Comparison of ENCODE assay signal across 15 cellular contexts in the genomic region with DNA sequence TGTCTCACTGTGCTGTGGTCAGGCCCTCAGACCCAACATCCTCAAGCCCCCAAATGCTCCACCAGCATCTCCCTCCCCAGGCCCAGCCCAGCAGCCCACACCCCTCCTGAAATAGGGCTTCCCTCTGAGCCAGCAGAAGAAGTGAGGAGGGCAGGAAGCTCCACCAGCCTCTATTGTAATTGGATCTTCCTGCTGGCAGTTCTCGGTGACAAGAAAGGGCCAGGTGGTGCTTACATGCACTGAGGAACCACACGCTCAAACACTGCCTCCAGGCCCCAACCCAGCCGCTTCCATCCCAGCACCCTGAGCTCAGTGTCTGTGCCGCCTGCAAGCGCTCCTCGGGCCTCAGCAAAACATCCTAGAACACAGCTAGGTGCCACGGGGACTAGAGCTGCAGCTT.
DNase-seq lines count a peak whose midpoint lies in the region; ATAC-seq lines count a peak whose summit lies in the region.
"Had no signal": no experiment of that assay in that cellular context is flagged by ENCODE, and none has a peak within 500 bp of the region (broad histone marks: within the 10 kb centered on the region; RNA-seq: fewer than 3 reads in every experiment).

No MANE protein-coding gene starts in this region.

- peak; percentile 22 for DNase-seq in activated CD8-positive, alpha-beta memory T cell treated with anti-CD3 and anti-CD28 coated beads, Interleukin-2, amount 50 U/mL, for 48 hours
- no peak for DNase-seq in activated CD8-positive, alpha-beta memory T cell treated with anti-CD3 and anti-CD28 coated beads, Interleukin-2, amount 50 U/mL, for 4 hours
- peak; percentile 5 for DNase-seq in NCI-H1694 treated with DMSO at 0.1 percent for 48 hours (lab: John Stamatoyannopoulos, UW)
- DNase-seq in left kidney (ENCODE audit: low read depth, low spot score) = peak; percentile 65
- no peak for DNase-seq in aorta
- no peak for DNase-seq in stimulated activated CD4-positive, alpha-beta T cell treated with anti-CD3 and anti-CD28 coated beads, Interleukin-2, amount 100 ng/mL, for 24 hours
- DNase-seq: BE2C; CD8-positive, alpha-beta memory T cell; IMR-90; NCI-H1417; NCI-H446; NCI-H774; SHP77 had no signal

- H3K4me3 ChIP-seq in aorta (ENCODE audit: low read length in 2 of 2) = no peak overlapping the region
- H3K4me3 ChIP-seq: HAP-1 had no signal

- H3K27me3 ChIP-seq in aorta (ENCODE audit: control insufficient read depth in 1 of 2, insufficient read depth in 2 of 2, low read length in 1 of 2) = no peaks in the 10 kb centered on the region
- H3K27me3 ChIP-seq: BE2C had no signal

- WGBS in aorta, 2 donors = 96 to 97% methylated on average over 7 of the region's 7 CpGs

- no peaks in the 10 kb centered on the region for H3K9me3 ChIP-seq in aorta (ENCODE audit: control insufficient read depth, low read length)
- H3K9me3 ChIP-seq: BE2C, HAP-1 had no signal

- no peak overlapping the region for H3K27ac ChIP-seq in aorta (ENCODE audit: low read depth in 1 of 2, low read length in 2 of 2)

- H3K4me1 ChIP-seq in aorta (ENCODE audit: control insufficient read depth in 1 of 2, insufficient read depth in 2 of 2, low read length in 2 of 2) = no peaks in the 10 kb centered on the region
- H3K4me1 ChIP-seq: BE2C had no signal

- intact Hi-C loops in aorta (cut with DNase I) = no loop called here

- no peak for ATAC-seq in GM18909 (IDR thresholded peaks at IDR 0.05; ENCODE audit: poor library complexity, unreplicated experiment)
- ATAC-seq in aorta (ENCODE audit: low FRiP score) = no peak

- no peaks in the 10 kb centered on the region for H3K36me3 ChIP-seq in aorta (ENCODE audit: control insufficient read depth in 1 of 2, insufficient read depth in 2 of 2, low read length in 1 of 2)
- H3K36me3 ChIP-seq: BE2C had no signal

Comparison
In these comparisons a context has a peak if more than half of its experiments do, and no peak if none do; other contexts are left out.
1. DNase-seq: peak in activated CD8-positive, alpha-beta memory T cell treated with anti-CD3 and anti-CD28 coated beads, Interleukin-2, amount 50 U/mL, for 48 hours (single experiment), NCI-H1694 treated with DMSO at 0.1 percent for 48 hours (single experiment) and left kidney (single experiment); none in activated CD8-positive, alpha-beta memory T cell treated with anti-CD3 and anti-CD28 coated beads, Interleukin-2, amount 50 U/mL, for 4 hours (single experiment), aorta (0 of 2) and stimulated activated CD4-positive, alpha-beta T cell treated with anti-CD3 and anti-CD28 coated beads, Interleukin-2, amount 100 ng/mL, for 24 hours (0 of 2).